In the genomic region with DNA sequence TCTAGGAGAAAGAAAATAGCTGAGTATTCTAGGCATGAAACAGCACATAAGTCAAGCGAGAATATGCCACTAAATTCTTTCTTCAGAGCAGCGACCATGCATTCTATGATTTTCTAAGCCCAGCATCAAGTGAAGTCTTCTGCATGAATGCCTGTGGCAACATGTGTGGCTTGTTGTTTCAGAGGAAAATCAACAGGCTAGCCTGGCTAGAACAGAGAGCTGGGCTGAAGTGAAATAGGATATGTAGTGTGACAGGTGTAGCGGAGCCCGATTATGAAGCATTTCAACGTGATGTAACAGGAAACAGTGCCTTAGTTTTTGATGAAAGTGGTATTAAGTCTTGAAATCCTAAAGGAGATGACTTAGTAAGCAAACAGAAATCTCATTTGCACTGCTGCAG, we compare ENCODE assay signal across 13 cellular contexts. TPM values are rescaled to one million over a fixed set of nuclear protein-coding genes. Genes with fewer than 3 reads are reported as not detected.
DNase-seq lines count a peak whose midpoint lies in the region; ATAC-seq and TF ChIP-seq lines count a peak whose summit lies in the region.
"Had no signal": no experiment of that assay in that cellular context is flagged by ENCODE, and none has a peak within 500 bp of the region (broad histone marks: within the 10 kb centered on the region; RNA-seq: fewer than 3 reads in every experiment).

No MANE protein-coding gene starts in this region.

- TF ChIP-seq POLR2A in suprapubic skin (IDR thresholded peaks at IDR 0.05): no peak

- H3K9me3 ChIP-seq in skeletal muscle tissue (ENCODE audit: control insufficient read depth in 3 of 3, low read length in 3 of 3) (no peaks in the 10 kb centered on the region), suprapubic skin (no peaks in the 10 kb centered on the region)

- H3K36me3 ChIP-seq in skeletal muscle tissue (ENCODE audit: control insufficient read depth in 3 of 3, insufficient read depth in 3 of 3, low read length in 3 of 3): peaks cover 0 to 13% (median 13%) of the 10 kb centered on the region in 3 donors
- peaks cover 30% of the 10 kb centered on the region for H3K36me3 ChIP-seq in suprapubic skin

- peak overlapping the region in 2 of 3 donors; percentile 4 to 35 for H3K9ac ChIP-seq in skeletal muscle tissue (ENCODE audit: low read depth in 1 of 3, low read length in 3 of 3)

- no peak for TF ChIP-seq EP300 in suprapubic skin (IDR thresholded peaks at IDR 0.05)

- H3K27me3 ChIP-seq in skeletal muscle tissue (ENCODE audit: control insufficient read depth in 3 of 3, insufficient read depth in 3 of 3, low read length in 3 of 3) (no peaks in the 10 kb centered on the region), suprapubic skin (no peaks in the 10 kb centered on the region)

- 59% methylated on average over 5 of the region's 5 CpGs for WGBS in suprapubic skin

- no peak for TF ChIP-seq CTCF in suprapubic skin (IDR thresholded peaks at IDR 0.05)

- ATAC-seq in Right ventricle myocardium superior (ENCODE audit: poor library complexity): peak; percentile 14
- ATAC-seq in esophagus mucosa: peak; percentile 72
- ATAC-seq: activated naive CD4-positive, alpha-beta T cell treated with anti-CD3 and anti-CD28 coated beads, Interleukin-2, amount 50 U/mL, for 72 hours had no signal

- H3K4me1 ChIP-seq in skeletal muscle tissue (ENCODE audit: control insufficient read depth in 3 of 3, insufficient read depth in 3 of 3, low read length in 3 of 3) (peaks cover 55 to 76% (median 72%) of the 10 kb centered on the region in 3 donors), suprapubic skin (peaks cover 61% of the 10 kb centered on the region)

- DNase-seq in Right ventricle myocardium superior (no peak), cardiac septum (ENCODE audit: low spot score) (no peak), NCI-H510A (lab: John Stamatoyannopoulos, UW) (peak; percentile 30), suprapubic skin (ENCODE audit: low spot score in 2 of 2) (no peak), NCI-H187 (lab: John Stamatoyannopoulos, UW) (no peak)
- no peak for DNase-seq in stimulated activated CD4-positive, alpha-beta T cell treated with anti-CD3 and anti-CD28 coated beads, Interleukin-4, amount 100 ng/mL, for 4 hours
- DNase-seq: foreskin melanocyte, kidney had no signal

- intact Hi-C loops in Right ventricle myocardium superior (cut with DNase I): no loop called here
- intact Hi-C loops in cardiac septum (cut with DNase I): no loop called here

- H3K4me3 ChIP-seq in skeletal muscle tissue (ENCODE audit: low read length in 3 of 3) (peak overlapping the region in 1 of 3 donors; percentile 38), suprapubic skin (no peak overlapping the region)

- H3K27ac ChIP-seq in skeletal muscle tissue (ENCODE audit: low read depth, low read length) (peak overlapping the region; percentile 100), suprapubic skin (no peak overlapping the region)

RNA-seq across cellular contexts. Expression of gene CSDE1, which starts 7.0 kb away (rescaled TPM):
- total RNA-seq in Right ventricle myocardium superior (901 TPM), cardiac septum (900 TPM), esophagus mucosa (414 TPM), skeletal muscle tissue (657 TPM), suprapubic skin (100 to 1,000 TPM; 380 to 742 (median 660) TPM)

RNA-seq across cellular contexts. Expression of gene SIKE1, which starts 29.7 kb away (rescaled TPM):
- 26.5 TPM for total RNA-seq in Right ventricle myocardium superior
- total RNA-seq in cardiac septum: 40.2 TPM
- 30.9 TPM for total RNA-seq in esophagus mucosa
- 27.7 TPM for total RNA-seq in skeletal muscle tissue
- 10 to 100 TPM; 44.0 to 70.1 (median 54.0) TPM for total RNA-seq in suprapubic skin

RNA-seq across cellular contexts. Expression of gene NRAS, which starts 34.2 kb away (rescaled TPM):
- total RNA-seq in Right ventricle myocardium superior (5.9 TPM), cardiac septum (11.2 TPM), esophagus mucosa (22.4 TPM), skeletal muscle tissue (31.8 TPM), suprapubic skin (10 to 100 TPM; 21.8 to 41.1 (median 33.3) TPM)

RNA-seq across cellular contexts. Expression of gene AMPD1, which starts 55.4 kb away (rescaled TPM):
- total RNA-seq in Right ventricle myocardium superior (not detected), cardiac septum (0.30 TPM), esophagus mucosa (not detected), skeletal muscle tissue (40.7 TPM), suprapubic skin (not detected)
- total RNA-seq: activated naive CD4-positive, alpha-beta T cell treated with anti-CD3 and anti-CD28 coated beads, Interleukin-2, amount 50 U/mL, for 72 hours; dermis microvascular lymphatic vessel endothelial cell; M059J had no signal
